ENCODE assay signal across 16 cellular contexts in the genomic region with DNA sequence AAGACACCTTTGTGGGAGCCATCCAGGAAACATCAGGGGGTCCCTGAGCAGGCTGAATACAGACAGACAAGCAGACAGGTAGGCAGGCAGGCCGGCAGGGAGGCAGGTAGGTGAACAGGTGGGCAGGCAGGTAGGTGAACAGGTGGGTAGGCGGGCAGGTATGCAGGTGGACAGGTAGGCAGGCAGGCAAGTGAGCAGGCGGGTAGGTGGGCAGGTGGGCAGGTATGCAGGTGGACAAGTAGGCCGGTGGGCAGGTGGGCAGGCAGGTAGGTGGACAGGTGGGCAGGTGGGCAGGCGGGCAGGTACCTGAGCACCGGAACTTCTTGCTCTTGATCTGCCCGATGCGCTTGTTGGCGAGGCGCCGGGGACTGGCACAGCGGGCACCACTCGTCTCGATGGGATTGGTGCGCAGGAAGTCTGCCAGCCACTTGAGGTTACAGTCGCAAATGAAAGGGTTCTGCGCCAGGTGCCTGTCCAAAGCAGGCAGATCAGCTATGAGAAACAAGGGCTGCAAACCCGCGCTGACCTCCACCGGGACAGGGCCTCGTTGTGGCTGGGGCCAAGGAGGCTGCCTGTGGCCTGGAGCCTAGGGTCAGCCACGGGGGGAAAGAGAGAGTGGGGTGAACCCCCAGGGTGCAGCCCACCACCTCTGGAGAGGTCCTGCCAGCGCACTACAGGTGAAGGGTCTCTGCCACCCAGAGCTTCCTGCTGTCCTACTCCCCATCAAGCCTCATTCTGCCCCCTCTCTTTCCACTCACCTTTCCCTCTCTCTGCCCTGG.
DNase-seq lines count a peak whose midpoint lies in the region; ATAC-seq and TF ChIP-seq lines count a peak whose summit lies in the region.
"Had no signal": no experiment of that assay in that cellular context is flagged by ENCODE, and none has a peak within 500 bp of the region (broad histone marks: within the 10 kb centered on the region; RNA-seq: fewer than 3 reads in every experiment).

No MANE protein-coding gene starts in this region.

- H3K27me3 ChIP-seq in endodermal cell (ENCODE audit: control insufficient read depth, insufficient read depth, low read length, poor library complexity, severe bottlenecking): no peaks in the 10 kb centered on the region

- DNase-seq in DMS79 (lab: John Stamatoyannopoulos, UW): peak; percentile 66
- peak; percentile 57 for DNase-seq in NCI-H2196 (lab: John Stamatoyannopoulos, UW; ENCODE audit: unreplicated experiment)
- DNase-seq in endodermal cell: peak; percentile 45
- no peak for DNase-seq in epidermal melanocyte (ENCODE audit: insufficient read length, low spot score)
- DNase-seq in activated CD8-positive, alpha-beta T cell treated with anti-CD3 and anti-CD28 coated beads, Interleukin-2, amount 10 ng/mL, durations not matched to agents 7 days and 5 days: no peak
- DNase-seq in Calu3: no peak
- DNase-seq: CD8-positive, alpha-beta T cell; KG1; NCI-H1048; NCI-H2081 treated with DMSO at 0.1 percent for 48 hours; NCI-H524 treated with DMSO at 0.1 percent for 48 hours; NK-92 treated with Interleukin-12 subunit alpha and Interleukin-12 subunit beta, amount 100 ng/mL, for 24 hours; T-cell; T1000 had no signal

- H3K36me3 ChIP-seq in HEK293 (ENCODE audit: control insufficient read depth in 2 of 2, insufficient read depth in 1 of 2, low read length in 2 of 2) (no peaks in the 10 kb centered on the region), endodermal cell (ENCODE audit: control insufficient read depth, insufficient read depth, low read length) (no peaks in the 10 kb centered on the region)

- intact Hi-C loops in Calu3 (cut with micrococcal nuclease; ENCODE audit: unreplicated experiment): no loop called here

- H3K36me3 Mint-ChIP-seq in endodermal cell (ENCODE audit: low read depth) (no peaks in the 10 kb centered on the region), Calu3 (ENCODE audit: insufficient read depth, unreplicated experiment) (no peaks in the 10 kb centered on the region)
- H3K36me3 Mint-ChIP-seq in activated CD8-positive, alpha-beta T cell treated with anti-CD3 and anti-CD28 coated beads, Interleukin-2, amount 10 ng/mL, durations not matched to agents 7 days and 5 days (ENCODE audit: low read depth): no peaks in the 10 kb centered on the region
- H3K36me3 Mint-ChIP-seq: CD8-positive, alpha-beta T cell; T-cell had no signal

- H3K4me3 Mint-ChIP-seq in endodermal cell: no peak overlapping the region
- H3K4me3 Mint-ChIP-seq in activated CD8-positive, alpha-beta T cell treated with anti-CD3 and anti-CD28 coated beads, Interleukin-2, amount 10 ng/mL, durations not matched to agents 7 days and 5 days: no peak overlapping the region
- no peak overlapping the region for H3K4me3 Mint-ChIP-seq in Calu3 (ENCODE audit: low read depth, unreplicated experiment)
- H3K4me3 Mint-ChIP-seq: CD8-positive, alpha-beta T cell; T-cell had no signal

- H3K4me1 ChIP-seq in HEK293 (ENCODE audit: control insufficient read depth, insufficient read depth, low read length) (no peaks in the 10 kb centered on the region), endodermal cell (ENCODE audit: control insufficient read depth, insufficient read depth, low read length) (no peaks in the 10 kb centered on the region)

- POLR2A ChIA-PET in HEK293 (lab: Yijun Ruan, JAX): interaction anchor here (0.6 kb wide), 1 partner anchor 181 kb away, joined by 3 read pairs; no protein-coding TSS in a partner anchor
- POLR2A ChIA-PET in activated CD8-positive, alpha-beta T cell treated with anti-CD3 and anti-CD28 coated beads, Interleukin-2, amount 10 ng/mL, durations not matched to agents 7 days and 5 days (lab: Charles Lee): no interaction called here

- CTCF ChIA-PET in HEK293 (lab: Yijun Ruan, JAX) (no interaction called here), Calu3 (lab: Charles Lee) (interaction anchor here (0.7 kb wide), 1 partner anchor 21 kb away, joined by 3 read pairs; no protein-coding TSS in a partner anchor)
- CTCF ChIA-PET in activated CD8-positive, alpha-beta T cell treated with anti-CD3 and anti-CD28 coated beads, Interleukin-2, amount 10 ng/mL, durations not matched to agents 7 days and 5 days (lab: Charles Lee): no interaction called here

- no peaks in the 10 kb centered on the region for H3K9me3 ChIP-seq in HEK293 (ENCODE audit: control insufficient read depth, insufficient read depth, low read depth, low read length)
- H3K9me3 ChIP-seq in endodermal cell (ENCODE audit: control insufficient read depth, low read length): no peaks in the 10 kb centered on the region

- TF ChIP-seq CTCF in HEK293 (tag by site-specific recombination; IDR thresholded peaks at IDR 0.05) (no peak), endodermal cell (conservative IDR thresholded peaks at IDR 0.05) (no peak), Calu3 (IDR thresholded peaks at IDR 0.05; ENCODE audit: unreplicated experiment) (no peak)

- H3K27ac Mint-ChIP-seq in endodermal cell (no peak overlapping the region), Calu3 (ENCODE audit: unreplicated experiment) (no peak overlapping the region)
- H3K27ac Mint-ChIP-seq in activated CD8-positive, alpha-beta T cell treated with anti-CD3 and anti-CD28 coated beads, Interleukin-2, amount 10 ng/mL, durations not matched to agents 7 days and 5 days: no peak overlapping the region
- H3K27ac Mint-ChIP-seq: CD8-positive, alpha-beta T cell; T-cell had no signal

- H3K9me3 Mint-ChIP-seq in endodermal cell: peaks cover 4% of the 10 kb centered on the region
- H3K9me3 Mint-ChIP-seq in activated CD8-positive, alpha-beta T cell treated with anti-CD3 and anti-CD28 coated beads, Interleukin-2, amount 10 ng/mL, durations not matched to agents 7 days and 5 days (ENCODE audit: insufficient read depth): no peaks in the 10 kb centered on the region
- no peaks in the 10 kb centered on the region for H3K9me3 Mint-ChIP-seq in Calu3 (ENCODE audit: low read depth, unreplicated experiment)
- H3K9me3 Mint-ChIP-seq: CD8-positive, alpha-beta T cell had no signal

- H3K27ac ChIP-seq in HEK293 (ENCODE audit: extremely low read depth, low read depth, low read length) (no peak overlapping the region), endodermal cell (ENCODE audit: low read depth, low read length) (no peak overlapping the region)

- H3K4me3 ChIP-seq in HEK293 (ENCODE audit: low read depth, low read length): no peak overlapping the region
- no peak overlapping the region for H3K4me3 ChIP-seq in endodermal cell (ENCODE audit: low read length)

- BruUV-seq in Calu3 (replicated peaks; lab: Mats Ljungman, UMichigan): no TSS peak

- H3K9ac ChIP-seq in endodermal cell (ENCODE audit: extremely low read depth, low read length, poor library complexity, severe bottlenecking): no peak overlapping the region

- ATAC-seq in HG02852 (IDR thresholded peaks at IDR 0.05; ENCODE audit: unreplicated experiment): no peak
- no peak for ATAC-seq in activated CD8-positive, alpha-beta T cell treated with anti-CD3 and anti-CD28 coated beads, Interleukin-2, amount 10 ng/mL, durations not matched to agents 7 days and 5 days
- ATAC-seq: CD8-positive, alpha-beta T cell; T-cell had no signal

- H3K4me1 Mint-ChIP-seq in endodermal cell: no peaks in the 10 kb centered on the region
- no peaks in the 10 kb centered on the region for H3K4me1 Mint-ChIP-seq in activated CD8-positive, alpha-beta T cell treated with anti-CD3 and anti-CD28 coated beads, Interleukin-2, amount 10 ng/mL, durations not matched to agents 7 days and 5 days (ENCODE audit: low read depth)
- H3K4me1 Mint-ChIP-seq in Calu3 (ENCODE audit: low read depth, unreplicated experiment): peaks cover 9% of the 10 kb centered on the region
- H3K4me1 Mint-ChIP-seq: T-cell had no signal

- 86 to 87% methylated on average over 14 to 23 of the region's 23 CpGs for WGBS in endodermal cell (ENCODE audit: insufficient coverage in 1 of 2, insufficient read length in 1 of 2), 2 experiments

- no peaks in the 10 kb centered on the region for H3K27me3 Mint-ChIP-seq in endodermal cell (ENCODE audit: insufficient read depth)
- peaks cover 8% of the 10 kb centered on the region for H3K27me3 Mint-ChIP-seq in activated CD8-positive, alpha-beta T cell treated with anti-CD3 and anti-CD28 coated beads, Interleukin-2, amount 10 ng/mL, durations not matched to agents 7 days and 5 days (ENCODE audit: low read depth)
- H3K27me3 Mint-ChIP-seq in Calu3 (ENCODE audit: unreplicated experiment): peaks cover 56% of the 10 kb centered on the region

TF ChIP-seq in HEK293, 187 proteins besides CTCF, POLR2A, EP300 and RAD21 (continues in another document):
- TF ChIP-seq ZFHX2 (tag by site-specific recombination; conservative IDR thresholded peaks at IDR 0.05) (peak; percentile 52), ZNF707 (tag by site-specific recombination; IDR thresholded peaks at IDR 0.05) (no peak), ZNF561 (tag by site-specific recombination; IDR thresholded peaks at IDR 0.05; ENCODE audit: borderline replicate concordance) (no peak), ZNF10 (tag by site-specific recombination; IDR thresholded peaks at IDR 0.05) (no peak), ZXDB (tag by site-specific recombination; IDR thresholded peaks at IDR 0.05) (no peak), ZNF785 (tag by site-specific recombination; IDR thresholded peaks at IDR 0.05) (no peak)
- TF ChIP-seq, protein P1, sequence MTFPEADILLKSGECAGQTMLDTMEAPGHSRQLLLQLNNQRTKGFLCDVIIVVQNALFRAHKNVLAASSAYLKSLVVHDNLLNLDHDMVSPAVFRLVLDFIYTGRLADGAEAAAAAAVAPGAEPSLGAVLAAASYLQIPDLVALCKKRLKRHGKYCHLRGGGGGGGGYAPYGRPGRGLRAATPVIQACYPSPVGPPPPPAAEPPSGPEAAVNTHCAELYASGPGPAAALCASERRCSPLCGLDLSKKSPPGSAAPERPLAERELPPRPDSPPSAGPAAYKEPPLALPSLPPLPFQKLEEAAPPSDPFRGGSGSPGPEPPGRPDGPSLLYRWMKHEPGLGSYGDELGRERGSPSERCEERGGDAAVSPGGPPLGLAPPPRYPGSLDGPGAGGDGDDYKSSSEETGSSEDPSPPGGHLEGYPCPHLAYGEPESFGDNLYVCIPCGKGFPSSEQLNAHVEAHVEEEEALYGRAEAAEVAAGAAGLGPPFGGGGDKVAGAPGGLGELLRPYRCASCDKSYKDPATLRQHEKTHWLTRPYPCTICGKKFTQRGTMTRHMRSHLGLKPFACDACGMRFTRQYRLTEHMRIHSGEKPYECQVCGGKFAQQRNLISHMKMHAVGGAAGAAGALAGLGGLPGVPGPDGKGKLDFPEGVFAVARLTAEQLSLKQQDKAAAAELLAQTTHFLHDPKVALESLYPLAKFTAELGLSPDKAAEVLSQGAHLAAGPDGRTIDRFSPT (tag by site-specific recombination; IDR thresholded peaks at IDR 0.05): peak; percentile 61; the same call in 1 of the 2 replicates

Comparison
In these comparisons a context has a peak if more than half of its experiments do, and no peak if none do; other contexts are left out.
1. DNase-seq: peak in DMS79 (single experiment), NCI-H2196 (single experiment) and endodermal cell (single experiment); none in epidermal melanocyte (single experiment), activated CD8-positive, alpha-beta T cell treated with anti-CD3 and anti-CD28 coated beads, Interleukin-2, amount 10 ng/mL, durations not matched to agents 7 days and 5 days (single experiment) and Calu3 (single experiment).